In the genomic region with DNA sequence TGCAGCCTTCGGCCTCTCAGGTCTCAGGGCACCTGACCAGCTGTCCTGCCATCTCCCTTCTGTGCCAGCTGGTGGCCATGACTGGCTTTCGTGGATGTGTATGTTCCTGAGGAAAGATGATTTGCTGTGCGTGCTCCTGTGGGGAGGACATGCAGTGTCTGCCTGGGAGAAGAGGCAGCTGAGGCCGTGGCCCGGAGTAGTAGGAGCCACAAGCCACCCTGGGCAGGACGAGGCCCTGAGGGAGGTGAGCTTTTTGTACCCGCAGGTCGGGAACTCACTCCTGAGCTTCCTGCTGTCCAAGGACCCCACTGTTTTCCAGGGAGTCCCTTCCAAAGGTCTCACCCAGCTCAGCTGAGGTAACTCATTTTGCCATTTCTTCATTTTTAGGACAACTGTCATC, we compare ENCODE assay signal across 21 cellular contexts. TPM values are rescaled to one million over a fixed set of nuclear protein-coding genes. Genes with fewer than 3 reads are reported as not detected.
DNase-seq lines count a peak whose midpoint lies in the region; ATAC-seq and TF ChIP-seq lines count a peak whose summit lies in the region.
"Had no signal": no experiment of that assay in that cellular context is flagged by ENCODE, and none has a peak within 500 bp of the region (broad histone marks: within the 10 kb centered on the region; RNA-seq: fewer than 3 reads in every experiment).

No MANE protein-coding gene starts in this region.

- H3K27ac Mint-ChIP-seq in CD4-positive, alpha-beta T cell, result peak overlapping the region; percentile 76
- peak overlapping the region in 6 of 8 donors; percentile 53 to 88 (median 79) for H3K27ac Mint-ChIP-seq in CD8-positive, alpha-beta memory T cell
- peak overlapping the region; percentile 20 to 44 for H3K27ac Mint-ChIP-seq in activated naive CD4-positive, alpha-beta T cell treated with anti-CD3 and anti-CD28 coated beads, Interleukin-2, amount 50 U/mL, for 72 hours
- peak overlapping the region; percentile 49 to 91 (median 86) for H3K27ac Mint-ChIP-seq in naive thymus-derived CD8-positive, alpha-beta T cell

- no peak for ATAC-seq in CD4-positive, alpha-beta T cell (ENCODE audit: poor library complexity)
- ATAC-seq in activated naive CD4-positive, alpha-beta T cell treated with anti-CD3 and anti-CD28 coated beads, Interleukin-2, amount 50 U/mL, for 72 hours, result no peak
- no peak for ATAC-seq in naive thymus-derived CD8-positive, alpha-beta T cell
- ATAC-seq in HG02970 (IDR thresholded peaks at IDR 0.05; ENCODE audit: low FRiP score, unreplicated experiment), result no peak
- ATAC-seq: left lung had no signal

- POLR2A ChIA-PET in CD4-positive, alpha-beta T cell (lab: Charles Lee), result interaction anchor here (0.8 kb wide), 1 partner anchor 58 kb away, joined by 3 read pairs; the partner anchor contains the start of gene PIK3CD
- POLR2A ChIA-PET in CD8-positive, alpha-beta memory T cell (lab: Charles Lee), result no interaction called here
- POLR2A ChIA-PET in naive thymus-derived CD8-positive, alpha-beta T cell (lab: Charles Lee), result interaction anchor here (0.6 to 46.6 kb wide), 6 partner anchors 10 to 82 kb away, joined by 3 to 1258 read pairs (median 415); partner anchors contain the start of gene PIK3CD

- H3K27ac ChIP-seq in CD4-positive, alpha-beta T cell (ENCODE audit: low read depth, low read length), result peak overlapping the region; percentile 8
- H3K27ac ChIP-seq in CD8-positive, alpha-beta memory T cell (ENCODE audit: low read depth, low read length), result no peak overlapping the region
- H3K27ac ChIP-seq: left lung, testis had no signal

- DNase-seq in CD4-positive, alpha-beta T cell, result no peak
- DNase-seq in CD8-positive, alpha-beta memory T cell, result no peak
- DNase-seq in activated naive CD4-positive, alpha-beta T cell treated with anti-CD3 and anti-CD28 coated beads, Interleukin-2, amount 50 U/mL, for 72 hours (ENCODE audit: low spot score in 2 of 2), result no peak
- DNase-seq in naive thymus-derived CD8-positive, alpha-beta T cell, result no peak
- no peak for DNase-seq in NK-92 treated with Interleukin-12 subunit alpha and Interleukin-12 subunit beta, amount 100 ng/mL, for 24 hours (lab: John Stamatoyannopoulos, UW)
- no peak for DNase-seq in NK-92 (lab: John Stamatoyannopoulos, UW; ENCODE audit: unreplicated experiment)
- DNase-seq: activated CD4-positive, CD25-positive, alpha-beta regulatory T cell; activated effector memory CD4-positive, alpha-beta T cell treated with anti-CD3 and anti-CD28 coated beads, Interleukin-2, amount 50 U/mL, for 16 hours; Caco-2; cerebellar nuclear complex; erythroblast; foreskin fibroblast; left lung; MV-4-11; NCI-H1694 treated with DMSO at 0.1 percent for 48 hours; NCI-H2171 treated with DMSO at 0.1 percent for 48 hours; NCI-H69; SK-N-SH; T1000; testis had no signal

- peaks cover 16% of the 10 kb centered on the region for H3K36me3 ChIP-seq in CD8-positive, alpha-beta memory T cell (ENCODE audit: insufficient read depth, low read length)

- peaks cover 66% of the 10 kb centered on the region for H3K36me3 Mint-ChIP-seq in CD4-positive, alpha-beta T cell (ENCODE audit: low read depth)
- peaks cover 3 to 61% (median 10%) of the 10 kb centered on the region in 3 donors for H3K36me3 Mint-ChIP-seq in CD8-positive, alpha-beta memory T cell
- H3K36me3 Mint-ChIP-seq in activated naive CD4-positive, alpha-beta T cell treated with anti-CD3 and anti-CD28 coated beads, Interleukin-2, amount 50 U/mL, for 72 hours, result peaks cover 8 to 26% of the 10 kb centered on the region in 2 donors
- H3K36me3 Mint-ChIP-seq in naive thymus-derived CD8-positive, alpha-beta T cell, result peaks cover 0 to 75% (median 24%) of the 10 kb centered on the region in 3 donors

- H3K4me1 ChIP-seq in CD8-positive, alpha-beta memory T cell (ENCODE audit: insufficient read depth, low read length), result peaks cover 48% of the 10 kb centered on the region
- H3K4me1 ChIP-seq: Caco-2, testis had no signal

- H3K27me3 ChIP-seq in CD4-positive, alpha-beta T cell (ENCODE audit: control insufficient read depth, insufficient read depth, low read length), result no peaks in the 10 kb centered on the region
- H3K27me3 ChIP-seq in CD8-positive, alpha-beta memory T cell (ENCODE audit: insufficient read depth, low read length, poor library complexity, severe bottlenecking), result no peaks in the 10 kb centered on the region
- H3K27me3 ChIP-seq: left lung, testis had no signal

- no peaks in the 10 kb centered on the region for H3K27me3 Mint-ChIP-seq in CD4-positive, alpha-beta T cell
- H3K27me3 Mint-ChIP-seq in CD8-positive, alpha-beta memory T cell, result no peaks in the 10 kb centered on the region
- no peaks in the 10 kb centered on the region for H3K27me3 Mint-ChIP-seq in naive thymus-derived CD8-positive, alpha-beta T cell

- no peak overlapping the region for H3K4me3 Mint-ChIP-seq in CD4-positive, alpha-beta T cell
- peak overlapping the region in 1 of 7 donors; percentile 34 for H3K4me3 Mint-ChIP-seq in CD8-positive, alpha-beta memory T cell
- peak overlapping the region in 5 of 10 donors; percentile 5 to 77 (median 45) for H3K4me3 Mint-ChIP-seq in naive thymus-derived CD8-positive, alpha-beta T cell

- H3K9me3 ChIP-seq in CD4-positive, alpha-beta T cell (ENCODE audit: control insufficient read depth, low read length), result no peaks in the 10 kb centered on the region
- no peaks in the 10 kb centered on the region for H3K9me3 ChIP-seq in CD8-positive, alpha-beta memory T cell (ENCODE audit: low read length)
- H3K9me3 ChIP-seq: Caco-2, left lung, SK-N-SH, testis had no signal

- intact Hi-C loops in CD4-positive, alpha-beta T cell (cut with DNase I, micrococcal nuclease), result no loop called here

- no peak for TF ChIP-seq CTCF in CD4-positive, alpha-beta T cell (IDR thresholded peaks at IDR 0.05)

- H3K9me3 Mint-ChIP-seq in CD4-positive, alpha-beta T cell, result no peaks in the 10 kb centered on the region
- H3K9me3 Mint-ChIP-seq in CD8-positive, alpha-beta memory T cell, result no peaks in the 10 kb centered on the region
- H3K9me3 Mint-ChIP-seq in activated naive CD4-positive, alpha-beta T cell treated with anti-CD3 and anti-CD28 coated beads, Interleukin-2, amount 50 U/mL, for 72 hours, result no peaks in the 10 kb centered on the region
- no peaks in the 10 kb centered on the region for H3K9me3 Mint-ChIP-seq in naive thymus-derived CD8-positive, alpha-beta T cell

- CTCF ChIA-PET in CD4-positive, alpha-beta T cell (lab: Charles Lee), result interaction anchor here (2.2 kb wide), 1 partner anchor 83 kb away, joined by 8 read pairs; no protein-coding TSS in a partner anchor
- CTCF ChIA-PET in CD8-positive, alpha-beta memory T cell (lab: Charles Lee), result interaction anchor here (1.2 to 2.6 kb wide), 3 partner anchors 11 to 83 kb away, joined by 3 to 13 read pairs (median 8); no protein-coding TSS in a partner anchor

- peaks cover 42% of the 10 kb centered on the region for H3K4me1 Mint-ChIP-seq in CD4-positive, alpha-beta T cell (ENCODE audit: low read depth)
- H3K4me1 Mint-ChIP-seq in CD8-positive, alpha-beta memory T cell, result peaks cover 41 to 77% (median 48%) of the 10 kb centered on the region in 3 donors
- H3K4me1 Mint-ChIP-seq in naive thymus-derived CD8-positive, alpha-beta T cell, result peaks cover 16 to 77% (median 69%) of the 10 kb centered on the region in 4 donors

- H3K4me3 ChIP-seq in CD8-positive, alpha-beta memory T cell (ENCODE audit: low read length), result no peak overlapping the region
- H3K4me3 ChIP-seq: left lung, testis had no signal

RNA-seq across cellular contexts. Expression of gene PIK3CD, which starts 58.5 kb away (rescaled TPM):
- total RNA-seq in CD4-positive, alpha-beta T cell, result 100 to 1,000 TPM; 202 to 213 TPM
- 100 to 1,000 TPM; 157 to 165 TPM for total RNA-seq in CD8-positive, alpha-beta memory T cell
- 109 TPM for polyA plus RNA-seq in CD8-positive, alpha-beta memory T cell
- 100 to 1,000 TPM; 118 to 138 TPM for total RNA-seq in activated naive CD4-positive, alpha-beta T cell treated with anti-CD3 and anti-CD28 coated beads, Interleukin-2, amount 50 U/mL, for 72 hours
- total RNA-seq in naive thymus-derived CD8-positive, alpha-beta T cell, result 100 to 1,000 TPM; 334 to 343 TPM
- polyA plus RNA-seq in naive thymus-derived CD8-positive, alpha-beta T cell, result 100 to 1,000 TPM in 1 of 3 donors, 10 to 100 TPM in 2; 56.8 to 166 (median 87.4) TPM

Comparison
In these comparisons a context has a peak if more than half of its experiments do, and no peak if none do; other contexts are left out.
1. H3K27ac Mint-ChIP-seq: peak in every context shown above with its lines; median percentile 86 in naive thymus-derived CD8-positive, alpha-beta T cell; 79 in CD8-positive, alpha-beta memory T cell; 76 in CD4-positive, alpha-beta T cell; 32 in activated naive CD4-positive, alpha-beta T cell treated with anti-CD3 and anti-CD28 coated beads, Interleukin-2, amount 50 U/mL, for 72 hours.